31 cellular contexts compared by ENCODE assay signal in the genomic region with DNA sequence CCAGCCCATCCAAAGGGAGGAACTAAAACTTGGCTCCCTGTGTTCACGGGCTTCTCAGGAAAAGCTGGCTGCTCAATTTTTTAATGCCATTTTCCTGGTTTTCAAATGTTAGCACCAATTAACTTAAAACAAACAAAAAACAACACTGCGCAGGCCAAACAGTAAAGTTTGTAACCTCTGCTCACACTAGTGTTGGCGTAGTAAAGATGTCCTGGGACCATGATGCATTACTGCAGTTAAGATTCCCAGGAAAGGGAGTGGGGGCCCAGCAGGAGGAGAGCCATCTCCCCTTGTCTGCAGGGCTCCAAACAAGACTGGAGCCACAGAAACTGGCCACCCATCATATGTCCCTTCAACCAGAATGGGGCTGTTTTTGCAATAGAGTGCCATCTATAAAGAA.
"Had no signal": no experiment of that assay in that cellular context is flagged by ENCODE, and none has a peak within 500 bp of the region (broad histone marks: within the 10 kb centered on the region; RNA-seq: fewer than 3 reads in every experiment).

No MANE protein-coding gene starts in this region.

- H3K27ac Mint-ChIP-seq: activated B cell treated with CpG ODN at 0.5 μM for 24 hours; activated CD4-positive, alpha-beta memory T cell treated with anti-CD3 and anti-CD28 coated beads for 36 hours; activated CD8-positive, alpha-beta memory T cell treated with anti-CD3 and anti-CD28 coated beads, Interleukin-2, amount 10 ng/mL, durations not matched to agents 7 days and 5 days; activated CD8-positive, alpha-beta T cell treated with anti-CD3 and anti-CD28 coated beads, Interleukin-2, amount 10 ng/mL, durations not matched to agents 7 days and 5 days; activated naive CD4-positive, alpha-beta T cell treated with anti-CD3 and anti-CD28 coated beads for 36 hours; activated naive CD4-positive, alpha-beta T cell treated with anti-CD3 and anti-CD28 coated beads, Interleukin-2, amount 50 U/mL, for 24 hours; activated naive CD8-positive, alpha-beta T cell treated with anti-CD3 and anti-CD28 coated beads for 36 hours; activated naive CD8-positive, alpha-beta T cell treated with anti-CD3 and anti-CD28 coated beads, Interleukin-2, amount 50 U/mL, for 24 hours; activated T-helper 1 cell treated with anti-CD3 and anti-CD28 coated beads, Interleukin-12 subunit alpha, Interleukin-12 subunit beta, Interleukin-2, Interleukin-4 antibody, amounts not matched to agents 30 ng/mL and 10 ng/mL and 1 ng/mL, durations not matched to agents 14 hours and 24 hours and 36 hours; activated T-helper 2 cell treated with anti-CD3 and anti-CD28 coated beads, Interferon-gamma antibody, Interleukin-2, Interleukin-4, amounts not matched to agents 10 μg/mL and 5 μg/mL and 100 μg/mL, durations not matched to agents 14 hours and 24 hours and 36 hours; T-helper 17 cell; T-helper 2 cell treated with Interferon-gamma antibody and Interleukin-4, amounts not matched to agents 5 μg/mL and 100 μg/mL, for 36 hours had no signal

- H3K27me3 ChIP-seq: adrenal gland, body of pancreas, colonic mucosa, esophagus squamous epithelium, gastroesophageal sphincter had no signal

- H3K36me3 ChIP-seq: adrenal gland, colonic mucosa, esophagus squamous epithelium, gastroesophageal sphincter, WERI-Rb-1 had no signal

- H3K4me1 Mint-ChIP-seq: activated B cell treated with CpG ODN at 0.5 μM for 24 hours; activated naive CD4-positive, alpha-beta T cell treated with anti-CD3 and anti-CD28 coated beads, Interleukin-2, amount 50 U/mL, for 24 hours; activated naive CD8-positive, alpha-beta T cell treated with anti-CD3 and anti-CD28 coated beads for 36 hours; activated naive CD8-positive, alpha-beta T cell treated with anti-CD3 and anti-CD28 coated beads, Interleukin-2, amount 50 U/mL, for 24 hours; T-helper 17 cell had no signal

- H3K27ac ChIP-seq: adrenal gland, body of pancreas, colonic mucosa, epithelial cell of prostate, esophagus squamous epithelium, gastroesophageal sphincter, WERI-Rb-1 had no signal

- H3K27me3 Mint-ChIP-seq: activated B cell treated with CpG ODN at 0.5 μM for 24 hours; activated CD4-positive, alpha-beta memory T cell treated with anti-CD3 and anti-CD28 coated beads for 36 hours; activated CD8-positive, alpha-beta memory T cell treated with anti-CD3 and anti-CD28 coated beads, Interleukin-2, amount 10 ng/mL, durations not matched to agents 7 days and 5 days; activated naive CD4-positive, alpha-beta T cell treated with anti-CD3 and anti-CD28 coated beads, Interleukin-2, amount 50 U/mL, for 24 hours; activated naive CD8-positive, alpha-beta T cell treated with anti-CD3 and anti-CD28 coated beads for 36 hours; T-helper 17 cell had no signal

- H3K9me3 ChIP-seq: adrenal gland, body of pancreas, colonic mucosa, gastroesophageal sphincter had no signal

- H3K4me3 ChIP-seq: adrenal gland, body of pancreas, colonic mucosa, esophagus squamous epithelium, gastroesophageal sphincter had no signal

- H3K4me1 ChIP-seq: adrenal gland, body of pancreas, colonic mucosa, esophagus squamous epithelium, gastroesophageal sphincter had no signal

- H3K9me3 Mint-ChIP-seq: T-helper 2 cell treated with Interferon-gamma antibody and Interleukin-4, amounts not matched to agents 5 μg/mL and 100 μg/mL, for 36 hours had no signal

- DNase-seq: activated B cell treated with CpG ODN at 0.5 μM for 24 hours; activated CD4-positive, alpha-beta memory T cell treated with anti-CD3 and anti-CD28 coated beads for 36 hours; activated CD4-positive, alpha-beta T cell treated with anti-CD3 and anti-CD28 coated beads for 48 hours; activated CD8-positive, alpha-beta memory T cell treated with anti-CD3 and anti-CD28 coated beads, Interleukin-2, amount 10 ng/mL, durations not matched to agents 7 days and 5 days; activated CD8-positive, alpha-beta memory T cell treated with anti-CD3 and anti-CD28 coated beads, Interleukin-2, amount 50 U/mL, for 4 hours; activated CD8-positive, alpha-beta T cell treated with anti-CD3 and anti-CD28 coated beads, Interleukin-2, amount 10 ng/mL, durations not matched to agents 7 days and 5 days; activated effector memory CD4-positive, alpha-beta T cell treated with anti-CD3 and anti-CD28 coated beads, Interleukin-2, amount 50 U/mL, for 16 hours; activated naive CD4-positive, alpha-beta T cell treated with anti-CD3 and anti-CD28 coated beads for 36 hours; activated naive CD8-positive, alpha-beta T cell treated with anti-CD3 and anti-CD28 coated beads for 36 hours; activated naive CD8-positive, alpha-beta T cell treated with anti-CD3 and anti-CD28 coated beads, Interleukin-2, amount 50 U/mL, for 24 hours; activated T-cell treated with anti-CD3 and anti-CD28 coated beads, Interleukin-2, amount 50 U/mL, for 1 hour; activated T-cell treated with anti-CD3 and anti-CD28 coated beads, Interleukin-2, amount 50 U/mL, for 48 hours; adrenal gland; amygdala; aorta; body of pancreas; caudate nucleus; effector CD8-positive, alpha-beta T cell; esophagus squamous epithelium; foreskin melanocyte; T-helper 1 cell; T-helper 17 cell; T1000; WERI-Rb-1 had no signal

- H3K36me3 Mint-ChIP-seq: activated CD4-positive, alpha-beta memory T cell treated with anti-CD3 and anti-CD28 coated beads for 36 hours; activated CD8-positive, alpha-beta memory T cell treated with anti-CD3 and anti-CD28 coated beads, Interleukin-2, amount 10 ng/mL, durations not matched to agents 7 days and 5 days had no signal

- H3K4me3 Mint-ChIP-seq: activated B cell treated with CpG ODN at 0.5 μM for 24 hours; activated CD4-positive, alpha-beta memory T cell treated with anti-CD3 and anti-CD28 coated beads for 36 hours; activated CD8-positive, alpha-beta memory T cell treated with anti-CD3 and anti-CD28 coated beads, Interleukin-2, amount 10 ng/mL, durations not matched to agents 7 days and 5 days; activated CD8-positive, alpha-beta T cell treated with anti-CD3 and anti-CD28 coated beads, Interleukin-2, amount 10 ng/mL, durations not matched to agents 7 days and 5 days; activated naive CD4-positive, alpha-beta T cell treated with anti-CD3 and anti-CD28 coated beads for 36 hours; activated naive CD4-positive, alpha-beta T cell treated with anti-CD3 and anti-CD28 coated beads, Interleukin-2, amount 50 U/mL, for 24 hours; activated naive CD8-positive, alpha-beta T cell treated with anti-CD3 and anti-CD28 coated beads for 36 hours; activated naive CD8-positive, alpha-beta T cell treated with anti-CD3 and anti-CD28 coated beads, Interleukin-2, amount 50 U/mL, for 24 hours; activated T-helper 1 cell treated with anti-CD3 and anti-CD28 coated beads, Interleukin-12 subunit alpha, Interleukin-12 subunit beta, Interleukin-2, Interleukin-4 antibody, amounts not matched to agents 30 ng/mL and 10 ng/mL and 1 ng/mL, durations not matched to agents 14 hours and 24 hours and 36 hours; T-helper 17 cell; T-helper 2 cell treated with Interferon-gamma antibody and Interleukin-4, amounts not matched to agents 5 μg/mL and 100 μg/mL, for 36 hours had no signal
